ENCODE assay signal across 9 cellular contexts in the genomic region with DNA sequence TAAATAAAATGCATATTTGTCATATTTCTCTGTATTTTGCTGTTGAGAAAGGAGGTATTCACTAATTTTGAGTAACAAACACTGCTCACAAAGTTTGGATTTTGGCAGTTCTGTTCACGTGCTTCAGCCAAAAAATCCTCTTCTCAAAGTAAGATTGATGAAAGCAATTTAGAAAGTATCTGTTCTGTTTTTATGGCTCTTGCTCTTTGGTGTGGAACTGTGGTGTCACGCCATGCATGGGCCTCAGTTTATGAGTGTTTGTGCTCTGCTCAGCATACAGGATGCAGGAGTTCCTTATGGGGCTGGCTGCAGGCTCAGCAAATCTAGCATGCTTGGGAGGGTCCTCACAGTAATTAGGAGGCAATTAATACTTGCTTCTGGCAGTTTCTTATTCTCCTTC. TPM values are rescaled to one million over a fixed set of nuclear protein-coding genes. Genes with fewer than 3 reads are reported as not detected.
A peak's percentile ranks its signal among the peaks of the same experiment; 100 is the strongest.
DNase-seq lines count a peak whose midpoint lies in the region; ATAC-seq and TF ChIP-seq lines count a peak whose summit lies in the region.
"Had no signal": no experiment of that assay in that cellular context is flagged by ENCODE, and none has a peak within 500 bp of the region (broad histone marks: within the 10 kb centered on the region; RNA-seq: fewer than 3 reads in every experiment).

No MANE protein-coding gene starts in this region.

- no peak overlapping the region for H3K4me2 ChIP-seq in osteoblast (ENCODE audit: insufficient read depth, low read length)

- peaks cover 75% of the 10 kb centered on the region for H3K79me2 ChIP-seq in osteoblast (ENCODE audit: insufficient read depth, low read length)

- peak overlapping the region; percentile 14 for H3K27ac ChIP-seq in osteoblast (ENCODE audit: low read depth, low read length)
- H3K27ac ChIP-seq in effector memory CD4-positive, alpha-beta T cell (ENCODE audit: insufficient read depth, low read length, poor library complexity, severe bottlenecking), result no peak overlapping the region
- H3K27ac ChIP-seq: prostate gland had no signal

- H3K4me3 ChIP-seq in osteoblast (ENCODE audit: insufficient read depth, low read length), result no peak overlapping the region
- no peak overlapping the region for H3K4me3 ChIP-seq in effector memory CD4-positive, alpha-beta T cell (ENCODE audit: insufficient read depth, low read depth, low read length, poor library complexity, severe bottlenecking)
- H3K4me3 ChIP-seq: prostate gland had no signal

- H4K20me1 ChIP-seq in osteoblast (ENCODE audit: insufficient read depth, low read length), result peaks cover 50% of the 10 kb centered on the region

- H3K4me3 Mint-ChIP-seq in activated naive CD8-positive, alpha-beta T cell, result peak overlapping the region; percentile 43
- H3K4me3 Mint-ChIP-seq in activated naive CD8-positive, alpha-beta T cell treated with anti-CD3 and anti-CD28 coated beads for 36 hours, result no peak overlapping the region

- H3K27me3 ChIP-seq in osteoblast (ENCODE audit: insufficient read depth, low read length), result no peaks in the 10 kb centered on the region
- no peaks in the 10 kb centered on the region for H3K27me3 ChIP-seq in effector memory CD4-positive, alpha-beta T cell (replicated peaks; ENCODE audit: control insufficient read depth, insufficient read depth, low read length, poor library complexity, severe bottlenecking)

- no peak for DNase-seq in activated naive CD8-positive, alpha-beta T cell treated with anti-CD3 and anti-CD28 coated beads for 36 hours
- DNase-seq in NAMALWA (ENCODE audit: low spot score), result peak; percentile 72
- DNase-seq in osteoblast (ENCODE audit: insufficient read length, low spot score, missing footprints), result no peak
- no peak for DNase-seq in effector memory CD4-positive, alpha-beta T cell
- DNase-seq in NCI-H1048 (lab: John Stamatoyannopoulos, UW), result no peak
- no peak for DNase-seq in NCI-H1436 (lab: John Stamatoyannopoulos, UW)

- H3K9me3 ChIP-seq in osteoblast (ENCODE audit: low read depth, low read length), result no peaks in the 10 kb centered on the region
- no peaks in the 10 kb centered on the region for H3K9me3 ChIP-seq in effector memory CD4-positive, alpha-beta T cell (ENCODE audit: control insufficient read depth, low read length)
- H3K9me3 ChIP-seq: prostate gland had no signal

- no peaks in the 10 kb centered on the region for H3K9me3 Mint-ChIP-seq in activated naive CD8-positive, alpha-beta T cell (ENCODE audit: low read depth)
- no peaks in the 10 kb centered on the region for H3K9me3 Mint-ChIP-seq in activated naive CD8-positive, alpha-beta T cell treated with anti-CD3 and anti-CD28 coated beads for 36 hours

- peaks cover 13% of the 10 kb centered on the region for H3K4me1 ChIP-seq in osteoblast (ENCODE audit: insufficient read depth, low read length)
- peaks cover 6% of the 10 kb centered on the region for H3K4me1 ChIP-seq in effector memory CD4-positive, alpha-beta T cell (ENCODE audit: control insufficient read depth, insufficient read depth, low read length, poor library complexity, severe bottlenecking)
- H3K4me1 ChIP-seq: prostate gland had no signal

- TF ChIP-seq CTCF in osteoblast (IDR thresholded peaks at IDR 0.05; ENCODE audit: extremely low read depth, low read depth, low read length), result no peak

- ATAC-seq in GM21723 (IDR thresholded peaks at IDR 0.05; ENCODE audit: unreplicated experiment), result peak; percentile 38

- no peaks in the 10 kb centered on the region for H3K36me3 ChIP-seq in osteoblast (ENCODE audit: insufficient read depth, low read length)
- H3K36me3 ChIP-seq in effector memory CD4-positive, alpha-beta T cell (ENCODE audit: control insufficient read depth, insufficient read depth, low read length), result no peaks in the 10 kb centered on the region
- H3K36me3 ChIP-seq: prostate gland had no signal

- H3K27ac Mint-ChIP-seq in activated naive CD8-positive, alpha-beta T cell, result no peak overlapping the region
- no peak overlapping the region for H3K27ac Mint-ChIP-seq in activated naive CD8-positive, alpha-beta T cell treated with anti-CD3 and anti-CD28 coated beads for 36 hours

- H3K36me3 Mint-ChIP-seq in activated naive CD8-positive, alpha-beta T cell, result peaks cover 4% of the 10 kb centered on the region
- peaks cover 10% of the 10 kb centered on the region for H3K36me3 Mint-ChIP-seq in activated naive CD8-positive, alpha-beta T cell treated with anti-CD3 and anti-CD28 coated beads for 36 hours

- H3K4me1 Mint-ChIP-seq in activated naive CD8-positive, alpha-beta T cell (ENCODE audit: low read depth), result peaks cover 52% of the 10 kb centered on the region
- peaks cover 38% of the 10 kb centered on the region for H3K4me1 Mint-ChIP-seq in activated naive CD8-positive, alpha-beta T cell treated with anti-CD3 and anti-CD28 coated beads for 36 hours

- no peaks in the 10 kb centered on the region for H3K27me3 Mint-ChIP-seq in activated naive CD8-positive, alpha-beta T cell
- no peaks in the 10 kb centered on the region for H3K27me3 Mint-ChIP-seq in activated naive CD8-positive, alpha-beta T cell treated with anti-CD3 and anti-CD28 coated beads for 36 hours

- H2AFZ ChIP-seq in osteoblast (ENCODE audit: low read length), result no peak overlapping the region

RNA-seq across cellular contexts. Expression of gene HTT, which starts 3.3 kb away (rescaled TPM):
- total RNA-seq in activated naive CD8-positive, alpha-beta T cell treated with anti-CD3 and anti-CD28 coated beads for 36 hours, result 10 to 100 TPM; 42.9 to 49.4 TPM
- 44.5 and 65.1 TPM in 2 replicates for total RNA-seq in osteoblast

RNA-seq across cellular contexts. Expression of gene HTT-AS, which starts 3.5 kb away (rescaled TPM):
- not detected for total RNA-seq in activated naive CD8-positive, alpha-beta T cell treated with anti-CD3 and anti-CD28 coated beads for 36 hours
- not detected in 2 replicates for total RNA-seq in osteoblast
- total RNA-seq: prostate gland had no signal
